Comparison of ENCODE assay signal across 21 cellular contexts in the genomic region with DNA sequence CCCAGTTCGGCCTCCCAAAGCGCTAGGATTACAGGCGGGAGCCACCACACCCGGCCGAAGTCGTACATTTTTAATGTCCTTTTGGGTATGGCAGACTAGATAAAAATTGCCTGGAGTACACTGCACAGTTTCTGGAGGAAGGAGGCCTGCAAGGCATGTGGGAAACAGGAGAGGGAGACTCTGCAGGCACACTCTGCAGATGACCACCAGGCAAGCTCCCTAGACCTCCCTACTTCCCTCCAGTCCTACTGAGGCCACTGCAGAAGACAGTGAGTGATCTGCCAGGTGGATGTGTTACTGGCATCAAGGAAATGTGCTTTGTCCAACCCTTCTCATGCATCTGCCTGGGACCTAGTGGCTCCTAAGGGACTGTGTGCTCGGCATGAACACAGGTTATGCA. TPM values are rescaled to one million over a fixed set of nuclear protein-coding genes. Genes with fewer than 3 reads are reported as not detected.
DNase-seq lines count a peak whose midpoint lies in the region; ATAC-seq, FAIRE-seq and TF ChIP-seq lines count a peak whose summit lies in the region.
"Had no signal": no experiment of that assay in that cellular context is flagged by ENCODE, and none has a peak within 500 bp of the region (broad histone marks: within the 10 kb centered on the region; RNA-seq: fewer than 3 reads in every experiment).

No MANE protein-coding gene starts in this region.

- no peaks in the 10 kb centered on the region for H3K79me2 ChIP-seq in HepG2 (ENCODE audit: insufficient read depth, low read length)

- H3K4me2 ChIP-seq in HepG2 (ENCODE audit: low read depth, low read length) = no peak overlapping the region
- H3K4me2 ChIP-seq: BLaER1 treated with 17β-estradiol and CSF1 and Interleukin-3, amounts not matched to agents 10 nM and 100 nM had no signal

- CTCF ChIA-PET in HepG2 (lab: Yijun Ruan, JAX; ENCODE audit: low intra/inter-chr PET ratio, low total read pairs) = no interaction called here

- FAIRE-seq in HepG2 (lab: Jason Lieb, UNC) = no peak
- FAIRE-seq: A204.1, D721Med, K562 had no signal

- H3K27ac ChIP-seq in HepG2 (ENCODE audit: extremely low read length, insufficient read depth, low read length) = no peak overlapping the region
- no peak overlapping the region for H3K27ac ChIP-seq in right lobe of liver
- H3K27ac ChIP-seq in right atrium auricular region = peak overlapping the region; percentile 51 to 58
- H3K27ac ChIP-seq in skeletal muscle tissue (ENCODE audit: low read depth, low read length) = peak overlapping the region; percentile 83
- H3K27ac ChIP-seq: BLaER1 treated with 17β-estradiol and CSF1 and Interleukin-3, amounts not matched to agents 10 nM and 100 nM; RWPE1 had no signal

- H3K4me1 ChIP-seq in HepG2 (ENCODE audit: insufficient read depth, low read length) (no peaks in the 10 kb centered on the region), right lobe of liver (no peaks in the 10 kb centered on the region), right atrium auricular region (peaks cover 0 to 27% of the 10 kb centered on the region in 2 donors), skeletal muscle tissue (ENCODE audit: control insufficient read depth in 3 of 3, insufficient read depth in 3 of 3, low read length in 3 of 3) (peaks cover 21 to 24% (median 23%) of the 10 kb centered on the region in 3 donors)
- H3K4me1 ChIP-seq: HAP-1 had no signal

- TF ChIP-seq CTCF in HepG2 (CRISPR knock-in tag; IDR thresholded peaks at IDR 0.05) (no peak), right lobe of liver (IDR thresholded peaks at IDR 0.05) (no peak), right atrium auricular region (IDR thresholded peaks at IDR 0.05) (no peak)

- POLR2A ChIA-PET in HepG2 (lab: Yijun Ruan, JAX) = no interaction called here

- H3K4me3 ChIP-seq in HepG2 (replicated peaks in 1 of 3; ENCODE audit: insufficient read depth in 1 of 3, low read depth in 2 of 3, low read length in 3 of 3) (no peak overlapping the region), right lobe of liver (no peak overlapping the region), right atrium auricular region (no peak overlapping the region), skeletal muscle tissue (ENCODE audit: low read length in 3 of 3) (no peak overlapping the region)
- H3K4me3 ChIP-seq: BLaER1 treated with 17β-estradiol and CSF1 and Interleukin-3, amounts not matched to agents 10 nM and 100 nM; HAP-1; K562 had no signal

- no peak for TF ChIP-seq POLR2A in HepG2 (IDR thresholded peaks at IDR 0.05; ENCODE audit: insufficient read depth in 1 of 2, low read depth in 2 of 2, low read length in 2 of 2)
- no peak for TF ChIP-seq POLR2A in right lobe of liver (IDR thresholded peaks at IDR 0.05)

- TF ChIP-seq RAD21 in HepG2 (CRISPR knock-in tag; IDR thresholded peaks at IDR 0.05) = no peak

- intact Hi-C loops in HepG2 (cut with micrococcal nuclease; ENCODE audit: unreplicated experiment) = no loop called here
- intact Hi-C loops in right lobe of liver (cut with DNase I) = no loop called here

- H3K9me3 ChIP-seq in HepG2 (ENCODE audit: low read length) = no peaks in the 10 kb centered on the region
- H3K9me3 ChIP-seq in right lobe of liver = no peaks in the 10 kb centered on the region
- H3K9me3 ChIP-seq in right atrium auricular region = peaks cover 0 to 8% of the 10 kb centered on the region in 2 donors
- H3K9me3 ChIP-seq in skeletal muscle tissue (ENCODE audit: control insufficient read depth in 3 of 3, low read length in 3 of 3) = no peaks in the 10 kb centered on the region
- H3K9me3 ChIP-seq: HAP-1 had no signal

- in situ Hi-C loops in HepG2 (cut with HindIII; ENCODE audit: extremely low pct_ligation_motif_present, low pct_unique_long_range_greater_than_20kb) = no loop called here

- H3K9ac ChIP-seq in HepG2 (ENCODE audit: insufficient read depth, low read depth, low read length) = no peak overlapping the region
- peak overlapping the region in 1 of 3 donors; percentile 34 for H3K9ac ChIP-seq in skeletal muscle tissue (ENCODE audit: low read depth in 1 of 3, low read length in 3 of 3)
- H3K9ac ChIP-seq: BLaER1 treated with 17β-estradiol and CSF1 and Interleukin-3, amounts not matched to agents 10 nM and 100 nM had no signal

- H4K20me1 ChIP-seq in HepG2 (ENCODE audit: insufficient read depth, low read length) = no peaks in the 10 kb centered on the region
- H4K20me1 ChIP-seq: BLaER1 treated with 17β-estradiol and CSF1 and Interleukin-3, amounts not matched to agents 10 nM and 100 nM had no signal

- peak; percentile 45; the same call in 1 of the 3 replicates for ATAC-seq in HepG2
- no peak for ATAC-seq in right lobe of liver
- ATAC-seq: K562, PC-3 had no signal

- no TSS peak for BruUV-seq in HepG2 (replicated peaks; lab: Mats Ljungman, UMichigan)

- no peak overlapping the region for H2AFZ ChIP-seq in HepG2 (ENCODE audit: low read length)

- H3K36me3 ChIP-seq in HepG2 (replicated peaks in 1 of 2; ENCODE audit: control insufficient read depth in 1 of 2, insufficient read depth in 2 of 2, low read length in 2 of 2) (0 out of 5 replicates have a peak, but pooled peaks cover 0 to 4% of the 10 kb centered on the region in 2 experiments), right lobe of liver (no peaks in the 10 kb centered on the region), right atrium auricular region (peaks cover 33% of the 10 kb centered on the region), skeletal muscle tissue (ENCODE audit: control insufficient read depth in 3 of 3, insufficient read depth in 3 of 3, low read length in 3 of 3) (peaks cover 16 to 27% (median 16%) of the 10 kb centered on the region in 3 donors)
- H3K36me3 ChIP-seq: HAP-1 had no signal

- no peaks in the 10 kb centered on the region; a peak in 1 of 5 replicates for H3K27me3 ChIP-seq in HepG2 (ENCODE audit: control insufficient read depth in 1 of 2, insufficient read depth in 2 of 2, low read length in 2 of 2)
- H3K27me3 ChIP-seq in right lobe of liver = no peaks in the 10 kb centered on the region
- H3K27me3 ChIP-seq in right atrium auricular region = no peaks in the 10 kb centered on the region
- no peaks in the 10 kb centered on the region for H3K27me3 ChIP-seq in skeletal muscle tissue (ENCODE audit: control insufficient read depth in 3 of 3, insufficient read depth in 3 of 3, low read length in 3 of 3)

- TF ChIP-seq EP300 in HepG2 (IDR thresholded peaks at IDR 0.05; ENCODE audit: low read depth in 2 of 2, low read length in 2 of 2) (no peak), HepG2 (CRISPR knock-in tag; IDR thresholded peaks at IDR 0.05; ENCODE audit: borderline replicate concordance) (no peak)

- DNase-seq in HepG2 (ENCODE audit: low spot score) (no peak), right lobe of liver (no peak), right atrium auricular region (ENCODE audit: low spot score) (no peak), ecto neural progenitor cell (ENCODE audit: low spot score) (no peak), amygdala (lab: John Stamatoyannopoulos, UW) (no peak)
- DNase-seq in NK-92 treated with Interleukin-12 subunit alpha and Interleukin-12 subunit beta, amount 100 ng/mL, for 24 hours (lab: John Stamatoyannopoulos, UW) = no peak
- DNase-seq: CD8-positive, alpha-beta memory T cell; DMS79 treated with DMSO at 0.1 percent for 48 hours; NCI-H1436; NCI-H2029; NCI-H2171 treated with DMSO at 0.1 percent for 48 hours; NCI-H446 treated with DMSO at 0.1 percent for 48 hours; NCI-H748 treated with DMSO at 0.1 percent for 48 hours; PC-3 had no signal

- 76% methylated on average over 7 of the region's 7 CpGs for WGBS in HepG2 (ENCODE audit: low lambda C conversion rate)
- WGBS in right lobe of liver (ENCODE audit: insufficient coverage, low coverage, low lambda C conversion rate, missing lambda C conversion rate) = 79% methylated on average over 7 of the region's 7 CpGs

RNA-seq across cellular contexts. Expression of gene PDLIM3, which starts 11.4 kb away (rescaled TPM):
- total RNA-seq in HepG2 (2016; rRNA removed; fragmentation: Illumina TruSeq; extraction: Trizol) (5.9 and 6.3 TPM in 2 replicates), right lobe of liver (10 to 100 TPM in 2 of 6 experiments, 1 to 10 TPM in 4; 1.8 to 23.7 (median 6.1) TPM), right atrium auricular region (100 to 1,000 TPM; 476 to 783 TPM), skeletal muscle tissue (415 TPM)
- total RNA-seq in HepG2 (2016; cell fraction: cytosol; rRNA removed; fragmentation: Illumina TruSeq; extraction: Trizol; ENCODE audit: low read depth) = 2.5 and 3.1 TPM in 2 replicates
- 6.4 and 8.1 TPM in 2 replicates for total RNA-seq in HepG2 (2016; cell fraction: insoluble cytoplasmic fraction; rRNA removed; fragmentation: Illumina TruSeq; extraction: Trizol)
- 5.3 TPM in 2 replicates for total RNA-seq in HepG2 (2016; cell fraction: membrane; rRNA removed; fragmentation: Illumina TruSeq; extraction: Trizol)
- total RNA-seq in HepG2 (2016; cell fraction: nucleus; rRNA removed; fragmentation: Illumina TruSeq; extraction: Trizol) = 5.3 and 5.9 TPM in 2 replicates
- 14.0 and 14.8 TPM in 2 replicates for polyA plus RNA-seq in HepG2 (2011; rRNA removed)
- 14.0 and 16.0 TPM in 2 replicates for polyA plus RNA-seq in HepG2 (2011; cell fraction: cytosol; rRNA removed)
- polyA plus RNA-seq in HepG2 (2011; cell fraction: nucleus; rRNA removed) = 10.4 and 14.3 TPM in 2 replicates
- 3.0 and 13.6 TPM in 2 replicates for polyA plus RNA-seq in HepG2 (2012)
- polyA plus RNA-seq in HepG2 (2016; cell fraction: cytosol; fragmentation: Illumina TruSeq; extraction: Trizol; ENCODE audit: low read depth) = 3.0 and 3.2 TPM in 2 replicates
- polyA plus RNA-seq in HepG2 (2016; cell fraction: insoluble cytoplasmic fraction; fragmentation: Illumina TruSeq; extraction: Trizol; ENCODE audit: low read depth) = 7.6 and 8.1 TPM in 2 replicates
- 3.8 and 4.4 TPM in 2 replicates for polyA plus RNA-seq in HepG2 (2016; cell fraction: membrane; fragmentation: Illumina TruSeq; extraction: Trizol; ENCODE audit: low read depth)
- 4.3 and 4.8 TPM in 2 replicates for polyA plus RNA-seq in HepG2 (2016; cell fraction: nucleus; fragmentation: Illumina TruSeq; extraction: Trizol; ENCODE audit: insufficient read depth, low read depth)
- 6.4 and 20.2 TPM in 2 replicates for polyA minus RNA-seq in HepG2 (2011; rRNA and poly(A)+ RNA removed; ENCODE audit: low replicate concordance)
- polyA minus RNA-seq in HepG2 (2011; cell fraction: cytosol; rRNA and poly(A)+ RNA removed) = 8.4 and 8.7 TPM in 2 replicates
- polyA minus RNA-seq in HepG2 (2011; cell fraction: nucleus; rRNA and poly(A)+ RNA removed) = 17.7 and 18.2 TPM in 2 replicates
- total RNA-seq: CD8-positive, alpha-beta memory T cell; K562 had no signal
- polyA plus RNA-seq: CD8-positive, alpha-beta memory T cell had no signal

RNA-seq across cellular contexts. Expression of gene CCDC110, which starts 52.3 kb away (rescaled TPM):
- total RNA-seq in HepG2 (2016; rRNA removed; fragmentation: Illumina TruSeq; extraction: Trizol) = not detected in 2 replicates
- not detected in 2 replicates for total RNA-seq in HepG2 (2016; cell fraction: cytosol; rRNA removed; fragmentation: Illumina TruSeq; extraction: Trizol; ENCODE audit: low read depth)
- not detected in 2 replicates for total RNA-seq in HepG2 (2016; cell fraction: insoluble cytoplasmic fraction; rRNA removed; fragmentation: Illumina TruSeq; extraction: Trizol)
- not detected in 2 replicates for total RNA-seq in HepG2 (2016; cell fraction: membrane; rRNA removed; fragmentation: Illumina TruSeq; extraction: Trizol)
- not detected in 2 replicates for total RNA-seq in HepG2 (2016; cell fraction: nucleus; rRNA removed; fragmentation: Illumina TruSeq; extraction: Trizol)
- polyA plus RNA-seq in HepG2 (2011; rRNA removed) = not detected in 2 replicates
- 0.06 TPM in 1 of 2 replicates, not detected in the other for polyA plus RNA-seq in HepG2 (2011; cell fraction: cytosol; rRNA removed)
- not detected in 2 replicates for polyA plus RNA-seq in HepG2 (2011; cell fraction: nucleus; rRNA removed)
- 0.16 and 0.35 TPM in 2 replicates for polyA plus RNA-seq in HepG2 (2012)
- not detected in 2 replicates for polyA plus RNA-seq in HepG2 (2016; cell fraction: cytosol; fragmentation: Illumina TruSeq; extraction: Trizol; ENCODE audit: low read depth)
- polyA plus RNA-seq in HepG2 (2016; cell fraction: insoluble cytoplasmic fraction; fragmentation: Illumina TruSeq; extraction: Trizol; ENCODE audit: low read depth) = not detected in 2 replicates
- polyA plus RNA-seq in HepG2 (2016; cell fraction: membrane; fragmentation: Illumina TruSeq; extraction: Trizol; ENCODE audit: low read depth) = not detected in 2 replicates
- not detected in 2 replicates for polyA plus RNA-seq in HepG2 (2016; cell fraction: nucleus; fragmentation: Illumina TruSeq; extraction: Trizol; ENCODE audit: insufficient read depth, low read depth)
- not detected in 2 replicates for polyA minus RNA-seq in HepG2 (2011; rRNA and poly(A)+ RNA removed; ENCODE audit: low replicate concordance)
- not detected in 2 replicates for polyA minus RNA-seq in HepG2 (2011; cell fraction: cytosol; rRNA and poly(A)+ RNA removed)
- not detected in 2 replicates for polyA minus RNA-seq in HepG2 (2011; cell fraction: nucleus; rRNA and poly(A)+ RNA removed)
- total RNA-seq in right lobe of liver = 1 to 10 TPM in 1 of 6 experiments, under 1 TPM in 5; 0.39 to 1.4 (median 0.46) TPM
- total RNA-seq in right atrium auricular region = 1 to 10 TPM; 1.7 to 3.9 TPM
- 0.52 TPM for total RNA-seq in skeletal muscle tissue
- total RNA-seq: CD8-positive, alpha-beta memory T cell had no signal
- polyA plus RNA-seq: CD8-positive, alpha-beta memory T cell had no signal

Comparison
In these comparisons a context has a peak if more than half of its experiments do, and no peak if none do; other contexts are left out.
1. H3K27ac ChIP-seq: peak in right atrium auricular region (2 of 2) and skeletal muscle tissue (single experiment); none in HepG2 (single experiment) and right lobe of liver (0 of 3).
2. RNA of gene PDLIM3, which starts 11.4 kb away (total RNA-seq): 476 to 783 TPM in right atrium auricular region and 415 TPM in skeletal muscle tissue (single experiment); 1.8 to 23.7 TPM in right lobe of liver and 2.5 to 8.1 TPM in HepG2; every median in the first group is over 10 times any median in the second.